ENCODE assay signal across 7 cellular contexts in genomic region chr1:34650090-34650489, GRCh38.
"Had no signal": no experiment of that assay in that cellular context is flagged by ENCODE, and none has a peak within 500 bp of the region (broad histone marks: within the 10 kb centered on the region; RNA-seq: fewer than 3 reads in every experiment).

No MANE protein-coding gene starts in this region.

- H3K36me3 Mint-ChIP-seq: IgD-negative memory B cell had no signal

- H3K4me1 Mint-ChIP-seq: IgD-negative memory B cell had no signal

- H3K4me3 Mint-ChIP-seq: IgD-negative memory B cell had no signal

- H3K27ac Mint-ChIP-seq: IgD-negative memory B cell had no signal

- FAIRE-seq: HepG2, HTR-8/SVneo had no signal

- H3K27ac ChIP-seq: HL-60 had no signal

- DNase-seq: IMR-90, KBM-7, KG1 had no signal

- ATAC-seq: HepG2 had no signal
